ENCODE assay signal across 18 cellular contexts in genomic region chr2:30797381-30798015, GRCh38. TPM values are rescaled to one million over a fixed set of nuclear protein-coding genes. Genes with fewer than 3 reads are reported as not detected.
A peak's percentile ranks its signal among the peaks of the same experiment; 100 is the strongest.
DNase-seq lines count a peak whose midpoint lies in the region; ATAC-seq and TF ChIP-seq lines count a peak whose summit lies in the region.
"Had no signal": no experiment of that assay in that cellular context is flagged by ENCODE, and none has a peak within 500 bp of the region (broad histone marks: within the 10 kb centered on the region; RNA-seq: fewer than 3 reads in every experiment).

No MANE protein-coding gene starts in this region.

- H2AFZ ChIP-seq in GM23338 (0 out of 2 replicates have a peak overlapping the region, but pooled peaks have one; percentile 59), neural progenitor cell (replicated peaks) (no peak overlapping the region)

- no peak overlapping the region for H3K4me3 Mint-ChIP-seq in activated naive CD8-positive, alpha-beta T cell treated with anti-CD3 and anti-CD28 coated beads, Interleukin-2, amount 10 ng/mL, durations not matched to agents 7 days and 5 days
- H3K4me3 Mint-ChIP-seq in activated naive CD8-positive, alpha-beta T cell treated with anti-CD3 and anti-CD28 coated beads for 36 hours = no peak overlapping the region
- H3K4me3 Mint-ChIP-seq in GM23338 = no peak overlapping the region
- no peak overlapping the region for H3K4me3 Mint-ChIP-seq in endothelial cell (ENCODE audit: unreplicated experiment)
- no peak overlapping the region for H3K4me3 Mint-ChIP-seq in stimulated activated effector memory CD8-positive, alpha-beta T cell treated with anti-CD3 and anti-CD28 coated beads, Interleukin-12 subunit alpha, Interleukin-12 subunit beta, amount 100 ng/mL, for 72 hours
- no peak overlapping the region for H3K4me3 Mint-ChIP-seq in neural progenitor cell
- H3K4me3 Mint-ChIP-seq in CD4-positive, alpha-beta T cell = no peak overlapping the region

- intact Hi-C loops in CD4-positive, alpha-beta T cell (cut with DNase I, micrococcal nuclease) = no loop called here

- peak overlapping the region; percentile 64 for H3K27ac Mint-ChIP-seq in activated naive CD8-positive, alpha-beta T cell treated with anti-CD3 and anti-CD28 coated beads, Interleukin-2, amount 10 ng/mL, durations not matched to agents 7 days and 5 days
- H3K27ac Mint-ChIP-seq in activated naive CD8-positive, alpha-beta T cell treated with anti-CD3 and anti-CD28 coated beads for 36 hours = no peak overlapping the region
- peak overlapping the region; percentile 86; the same call in 1 of the 2 replicates for H3K27ac Mint-ChIP-seq in GM23338
- peak overlapping the region; percentile 97 for H3K27ac Mint-ChIP-seq in endothelial cell (ENCODE audit: unreplicated experiment)
- no peak overlapping the region for H3K27ac Mint-ChIP-seq in stimulated activated effector memory CD8-positive, alpha-beta T cell treated with anti-CD3 and anti-CD28 coated beads, Interleukin-12 subunit alpha, Interleukin-12 subunit beta, amount 100 ng/mL, for 72 hours
- no peak overlapping the region for H3K27ac Mint-ChIP-seq in neural progenitor cell
- H3K27ac Mint-ChIP-seq in CD4-positive, alpha-beta T cell = no peak overlapping the region

- no peak overlapping the region for H3K9ac ChIP-seq in neural progenitor cell

- no peaks in the 10 kb centered on the region for H3K9me3 ChIP-seq in neural progenitor cell (ENCODE audit: low read depth)
- H3K9me3 ChIP-seq in CD4-positive, alpha-beta T cell (ENCODE audit: control insufficient read depth, low read length) = no peaks in the 10 kb centered on the region

- H3K27me3 ChIP-seq in GM23338 (ENCODE audit: insufficient read depth) = no peaks in the 10 kb centered on the region
- H3K27me3 ChIP-seq in neural progenitor cell = no peaks in the 10 kb centered on the region
- H3K27me3 ChIP-seq in CD4-positive, alpha-beta T cell (ENCODE audit: control insufficient read depth, insufficient read depth, low read length) = no peaks in the 10 kb centered on the region

- H3K79me2 ChIP-seq in GM23338 (replicated peaks; ENCODE audit: insufficient read depth) = no peaks in the 10 kb centered on the region
- no peaks in the 10 kb centered on the region for H3K79me2 ChIP-seq in neural progenitor cell (ENCODE audit: low read depth)

- H3K9me2 ChIP-seq in GM23338 (ENCODE audit: insufficient read depth) = peaks cover 18% of the 10 kb centered on the region

- H3K36me3 Mint-ChIP-seq in activated naive CD8-positive, alpha-beta T cell treated with anti-CD3 and anti-CD28 coated beads, Interleukin-2, amount 10 ng/mL, durations not matched to agents 7 days and 5 days = no peaks in the 10 kb centered on the region
- no peaks in the 10 kb centered on the region for H3K36me3 Mint-ChIP-seq in activated naive CD8-positive, alpha-beta T cell treated with anti-CD3 and anti-CD28 coated beads for 36 hours
- H3K36me3 Mint-ChIP-seq in GM23338 (ENCODE audit: low read depth) = no peaks in the 10 kb centered on the region; the same call in 2 of the 3 replicates
- peaks cover 4% of the 10 kb centered on the region for H3K36me3 Mint-ChIP-seq in endothelial cell (ENCODE audit: low read depth, unreplicated experiment)
- H3K36me3 Mint-ChIP-seq in stimulated activated effector memory CD8-positive, alpha-beta T cell treated with anti-CD3 and anti-CD28 coated beads, Interleukin-12 subunit alpha, Interleukin-12 subunit beta, amount 100 ng/mL, for 72 hours = no peaks in the 10 kb centered on the region
- H3K36me3 Mint-ChIP-seq in neural progenitor cell = no peaks in the 10 kb centered on the region
- no peaks in the 10 kb centered on the region for H3K36me3 Mint-ChIP-seq in CD4-positive, alpha-beta T cell (ENCODE audit: low read depth)

- H3K9me3 Mint-ChIP-seq in activated naive CD8-positive, alpha-beta T cell treated with anti-CD3 and anti-CD28 coated beads, Interleukin-2, amount 10 ng/mL, durations not matched to agents 7 days and 5 days = no peaks in the 10 kb centered on the region
- H3K9me3 Mint-ChIP-seq in activated naive CD8-positive, alpha-beta T cell treated with anti-CD3 and anti-CD28 coated beads for 36 hours = no peaks in the 10 kb centered on the region
- H3K9me3 Mint-ChIP-seq in GM23338 = no peaks in the 10 kb centered on the region; the same call in 2 of the 3 replicates
- no peaks in the 10 kb centered on the region for H3K9me3 Mint-ChIP-seq in endothelial cell (ENCODE audit: unreplicated experiment)
- no peaks in the 10 kb centered on the region for H3K9me3 Mint-ChIP-seq in stimulated activated effector memory CD8-positive, alpha-beta T cell treated with anti-CD3 and anti-CD28 coated beads, Interleukin-12 subunit alpha, Interleukin-12 subunit beta, amount 100 ng/mL, for 72 hours
- H3K9me3 Mint-ChIP-seq in neural progenitor cell = no peaks in the 10 kb centered on the region
- H3K9me3 Mint-ChIP-seq in CD4-positive, alpha-beta T cell = no peaks in the 10 kb centered on the region

- H4K20me1 ChIP-seq in GM23338 (replicated peaks; ENCODE audit: insufficient read depth) (no peaks in the 10 kb centered on the region), neural progenitor cell (ENCODE audit: low read depth) (no peaks in the 10 kb centered on the region)

- no peak for TF ChIP-seq CTCF in GM23338 (conservative IDR thresholded peaks at IDR 0.05; ENCODE audit: low read depth in 2 of 2)
- TF ChIP-seq CTCF in endothelial cell (IDR thresholded peaks at IDR 0.05; ENCODE audit: unreplicated experiment) = no peak
- TF ChIP-seq CTCF in neural progenitor cell (IDR thresholded peaks at IDR 0.05) = no peak
- TF ChIP-seq CTCF in CD4-positive, alpha-beta T cell (IDR thresholded peaks at IDR 0.05) = no peak

- H3K4me1 Mint-ChIP-seq in activated naive CD8-positive, alpha-beta T cell treated with anti-CD3 and anti-CD28 coated beads, Interleukin-2, amount 10 ng/mL, durations not matched to agents 7 days and 5 days = peaks cover 6% of the 10 kb centered on the region
- H3K4me1 Mint-ChIP-seq in activated naive CD8-positive, alpha-beta T cell treated with anti-CD3 and anti-CD28 coated beads for 36 hours = peaks cover 8% of the 10 kb centered on the region
- H3K4me1 Mint-ChIP-seq in GM23338 (peaks cover 24% of the 10 kb centered on the region), endothelial cell (ENCODE audit: unreplicated experiment) (peaks cover 21% of the 10 kb centered on the region), neural progenitor cell (peaks cover 6% of the 10 kb centered on the region)
- no peaks in the 10 kb centered on the region for H3K4me1 Mint-ChIP-seq in stimulated activated effector memory CD8-positive, alpha-beta T cell treated with anti-CD3 and anti-CD28 coated beads, Interleukin-12 subunit alpha, Interleukin-12 subunit beta, amount 100 ng/mL, for 72 hours
- peaks cover 11% of the 10 kb centered on the region for H3K4me1 Mint-ChIP-seq in CD4-positive, alpha-beta T cell (ENCODE audit: low read depth)

- no peak for DNase-seq in activated naive CD8-positive, alpha-beta T cell treated with anti-CD3 and anti-CD28 coated beads, Interleukin-2, amount 10 ng/mL, durations not matched to agents 7 days and 5 days
- DNase-seq in activated naive CD8-positive, alpha-beta T cell treated with anti-CD3 and anti-CD28 coated beads for 36 hours = no peak
- no peak for DNase-seq in GM23338 (ENCODE audit: low spot score)
- DNase-seq in endothelial cell (ENCODE audit: low spot score) = no peak
- no peak for DNase-seq in stimulated activated effector memory CD8-positive, alpha-beta T cell treated with anti-CD3 and anti-CD28 coated beads, Interleukin-12 subunit alpha, Interleukin-12 subunit beta, amount 100 ng/mL, for 72 hours (ENCODE audit: low spot score in 2 of 2)
- DNase-seq in T-helper 1 cell = no peak
- DNase-seq in neural progenitor cell (ENCODE audit: low spot score) = no peak
- no peak for DNase-seq in CD4-positive, alpha-beta T cell
- DNase-seq: EL; GF-D8; HCEC 1CT; KBM-7; MM.1S; NCI-H1436 treated with DMSO at 0.1 percent for 48 hours; NCI-H226; NCI-H774; NK-92 treated with Interleukin-12 subunit alpha and Interleukin-12 subunit beta, amount 100 ng/mL, for 24 hours had no signal

- H3F3A ChIP-seq in GM23338 (replicated peaks; ENCODE audit: low read depth) (no peaks in the 10 kb centered on the region), neural progenitor cell (ENCODE audit: low read depth) (no peaks in the 10 kb centered on the region)

- CTCF ChIA-PET in CD4-positive, alpha-beta T cell (lab: Charles Lee) = no interaction called here

- H3K36me3 ChIP-seq in GM23338 (ENCODE audit: insufficient read depth) = no peaks in the 10 kb centered on the region
- no peaks in the 10 kb centered on the region for H3K36me3 ChIP-seq in neural progenitor cell

- peaks cover 13% of the 10 kb centered on the region for H3K4me1 ChIP-seq in GM23338 (ENCODE audit: insufficient read depth)
- H3K4me1 ChIP-seq in neural progenitor cell = peaks cover 9% of the 10 kb centered on the region

- H3K4me3 ChIP-seq in GM23338 (no peak overlapping the region), neural progenitor cell (no peak overlapping the region)

- peaks cover 24% of the 10 kb centered on the region for H3K27me3 Mint-ChIP-seq in activated naive CD8-positive, alpha-beta T cell treated with anti-CD3 and anti-CD28 coated beads, Interleukin-2, amount 10 ng/mL, durations not matched to agents 7 days and 5 days
- H3K27me3 Mint-ChIP-seq in activated naive CD8-positive, alpha-beta T cell treated with anti-CD3 and anti-CD28 coated beads for 36 hours = peaks cover 4% of the 10 kb centered on the region
- H3K27me3 Mint-ChIP-seq in GM23338 (ENCODE audit: insufficient read depth, low read depth, poor library complexity) = peaks cover 5% of the 10 kb centered on the region
- H3K27me3 Mint-ChIP-seq in endothelial cell (ENCODE audit: unreplicated experiment) = peaks cover 12% of the 10 kb centered on the region
- H3K27me3 Mint-ChIP-seq in neural progenitor cell (ENCODE audit: insufficient read depth, low read depth) = peaks cover 2% of the 10 kb centered on the region
- H3K27me3 Mint-ChIP-seq in CD4-positive, alpha-beta T cell = peaks cover 3% of the 10 kb centered on the region

- POLR2A ChIA-PET in activated naive CD8-positive, alpha-beta T cell treated with anti-CD3 and anti-CD28 coated beads, Interleukin-2, amount 10 ng/mL, durations not matched to agents 7 days and 5 days (lab: Charles Lee) = no interaction called here
- POLR2A ChIA-PET in CD4-positive, alpha-beta T cell (lab: Charles Lee) = no interaction called here

- H3K4me2 ChIP-seq in GM23338 (peak overlapping the region; percentile 62; the same call in 1 of the 2 replicates), neural progenitor cell (no peak overlapping the region)

- no peak for ATAC-seq in activated naive CD8-positive, alpha-beta T cell treated with anti-CD3 and anti-CD28 coated beads, Interleukin-2, amount 10 ng/mL, durations not matched to agents 7 days and 5 days (ENCODE audit: low read depth)
- ATAC-seq in GM23338 = no peak
- peak; percentile 21 for ATAC-seq in stimulated activated effector memory CD8-positive, alpha-beta T cell treated with anti-CD3 and anti-CD28 coated beads, Interleukin-12 subunit alpha, Interleukin-12 subunit beta, amount 100 ng/mL, for 72 hours
- ATAC-seq in CD4-positive, alpha-beta T cell (ENCODE audit: poor library complexity) = no peak

- H3K27ac ChIP-seq in GM23338 (ENCODE audit: low read depth) = no peak overlapping the region
- no peak overlapping the region for H3K27ac ChIP-seq in neural progenitor cell
- no peak overlapping the region for H3K27ac ChIP-seq in CD4-positive, alpha-beta T cell (ENCODE audit: low read depth, low read length)
- H3K27ac ChIP-seq: RWPE1 had no signal

RNA-seq across cellular contexts. Expression of gene CAPN13, which starts 9.7 kb away (rescaled TPM):
- not detected for total RNA-seq in activated naive CD8-positive, alpha-beta T cell treated with anti-CD3 and anti-CD28 coated beads, Interleukin-2, amount 10 ng/mL, durations not matched to agents 7 days and 5 days
- not detected for total RNA-seq in activated naive CD8-positive, alpha-beta T cell treated with anti-CD3 and anti-CD28 coated beads for 36 hours
- total RNA-seq in GM23338 (2014; rRNA removed; shearing (Covaris generic)) = 0.19 and 0.94 TPM in 2 replicates
- 0.50 and 0.61 TPM in 2 replicates for polyA plus RNA-seq in GM23338 (2016; fragmentation: Nextera tagmentation; extraction: Ambion mirVana)
- 0.44 TPM for total RNA-seq in endothelial cell (ENCODE audit: unreplicated experiment)
- total RNA-seq in neural progenitor cell (ENCODE audit: low replicate concordance) = 0.25 TPM in 1 of 2 replicates, not detected in the other
- total RNA-seq in CD4-positive, alpha-beta T cell = not detected

Comparison
In these comparisons a context has a peak if more than half of its experiments do, and no peak if none do; other contexts are left out.
1. H3K27ac Mint-ChIP-seq: peak in activated naive CD8-positive, alpha-beta T cell treated with anti-CD3 and anti-CD28 coated beads, Interleukin-2, amount 10 ng/mL, durations not matched to agents 7 days and 5 days (single experiment), GM23338 (single experiment) and endothelial cell (single experiment); none in activated naive CD8-positive, alpha-beta T cell treated with anti-CD3 and anti-CD28 coated beads for 36 hours (single experiment), stimulated activated effector memory CD8-positive, alpha-beta T cell treated with anti-CD3 and anti-CD28 coated beads, Interleukin-12 subunit alpha, Interleukin-12 subunit beta, amount 100 ng/mL, for 72 hours (single experiment), neural progenitor cell (single experiment) and CD4-positive, alpha-beta T cell (single experiment).